2 cellular contexts compared by ENCODE assay signal in genomic region chr17:78397681-78398101, GRCh38.
A peak's percentile ranks its signal among the peaks of the same experiment; 100 is the strongest.
TF ChIP-seq lines count a peak whose summit lies in the region.

No MANE protein-coding gene starts in this region.

TF ChIP-seq in liver, 16 proteins besides CTCF, POLR2A, EP300 and RAD21:
- peak in 1 of 2 donors; percentile 19 for TF ChIP-seq RXRA (IDR thresholded peaks at IDR 0.05)
- peak; percentile 88 for TF ChIP-seq REST (IDR thresholded peaks at IDR 0.05)
- TF ChIP-seq, protein P1, sequence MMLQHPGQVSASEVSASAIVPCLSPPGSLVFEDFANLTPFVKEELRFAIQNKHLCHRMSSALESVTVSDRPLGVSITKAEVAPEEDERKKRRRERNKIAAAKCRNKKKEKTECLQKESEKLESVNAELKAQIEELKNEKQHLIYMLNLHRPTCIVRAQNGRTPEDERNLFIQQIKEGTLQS (IDR thresholded peaks at IDR 0.05), result no peak
- TF ChIP-seq HNF4A (conservative IDR thresholded peaks at IDR 0.05), result peak in 1 of 2 donors; percentile 22
- no peak for TF ChIP-seq GABPA (IDR thresholded peaks at IDR 0.05 in 1 of 2, conservative IDR thresholded peaks at IDR 0.05 in 1 of 2)
TF ChIP-seq in liver: peak in this region for 3.

TF ChIP-seq in HepG2, 621 proteins besides CTCF, POLR2A, EP300 and RAD21:
- no peak for TF ChIP-seq ZNF562 (CRISPR knock-in tag; IDR thresholded peaks at IDR 0.05; ENCODE audit: borderline replicate concordance)
- TF ChIP-seq ZNF589 (CRISPR knock-in tag; conservative IDR thresholded peaks at IDR 0.05), result no peak
- TF ChIP-seq, protein P2, sequence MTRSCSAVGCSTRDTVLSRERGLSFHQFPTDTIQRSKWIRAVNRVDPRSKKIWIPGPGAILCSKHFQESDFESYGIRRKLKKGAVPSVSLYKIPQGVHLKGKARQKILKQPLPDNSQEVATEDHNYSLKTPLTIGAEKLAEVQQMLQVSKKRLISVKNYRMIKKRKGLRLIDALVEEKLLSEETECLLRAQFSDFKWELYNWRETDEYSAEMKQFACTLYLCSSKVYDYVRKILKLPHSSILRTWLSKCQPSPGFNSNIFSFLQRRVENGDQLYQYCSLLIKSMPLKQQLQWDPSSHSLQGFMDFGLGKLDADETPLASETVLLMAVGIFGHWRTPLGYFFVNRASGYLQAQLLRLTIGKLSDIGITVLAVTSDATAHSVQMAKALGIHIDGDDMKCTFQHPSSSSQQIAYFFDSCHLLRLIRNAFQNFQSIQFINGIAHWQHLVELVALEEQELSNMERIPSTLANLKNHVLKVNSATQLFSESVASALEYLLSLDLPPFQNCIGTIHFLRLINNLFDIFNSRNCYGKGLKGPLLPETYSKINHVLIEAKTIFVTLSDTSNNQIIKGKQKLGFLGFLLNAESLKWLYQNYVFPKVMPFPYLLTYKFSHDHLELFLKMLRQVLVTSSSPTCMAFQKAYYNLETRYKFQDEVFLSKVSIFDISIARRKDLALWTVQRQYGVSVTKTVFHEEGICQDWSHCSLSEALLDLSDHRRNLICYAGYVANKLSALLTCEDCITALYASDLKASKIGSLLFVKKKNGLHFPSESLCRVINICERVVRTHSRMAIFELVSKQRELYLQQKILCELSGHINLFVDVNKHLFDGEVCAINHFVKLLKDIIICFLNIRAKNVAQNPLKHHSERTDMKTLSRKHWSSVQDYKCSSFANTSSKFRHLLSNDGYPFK (CRISPR knock-in tag; IDR thresholded peaks at IDR 0.05; ENCODE audit: borderline replicate concordance), result no peak
- no peak for TF ChIP-seq MTA1 (CRISPR knock-in tag; IDR thresholded peaks at IDR 0.05; ENCODE audit: borderline replicate concordance)
- no peak for TF ChIP-seq KDM4B (CRISPR knock-in tag; IDR thresholded peaks at IDR 0.05)
- TF ChIP-seq TARDBP (CRISPR knock-in tag; IDR thresholded peaks at IDR 0.05), result no peak
- TF ChIP-seq ZFP36L1 (CRISPR knock-in tag; IDR thresholded peaks at IDR 0.05), result no peak
- no peak for TF ChIP-seq SAP130 (CRISPR knock-in tag; IDR thresholded peaks at IDR 0.05; ENCODE audit: low read depth)
- TF ChIP-seq E2F5 (CRISPR knock-in tag; conservative IDR thresholded peaks at IDR 0.05), result no peak
- TF ChIP-seq MAF1 (CRISPR knock-in tag; IDR thresholded peaks at IDR 0.05; ENCODE audit: borderline replicate concordance), result no peak
- no peak for TF ChIP-seq MBNL3 (CRISPR knock-in tag; conservative IDR thresholded peaks at IDR 0.05)
- no peak for TF ChIP-seq FLYWCH1 (CRISPR knock-in tag; IDR thresholded peaks at IDR 0.05)
- no peak for TF ChIP-seq ELF1 (CRISPR knock-in tag; IDR thresholded peaks at IDR 0.05)
- no peak for TF ChIP-seq NFYC (CRISPR knock-in tag; IDR thresholded peaks at IDR 0.05)
- TF ChIP-seq POLR2G (IDR thresholded peaks at IDR 0.05; ENCODE audit: low read depth, low read length), result no peak
- TF ChIP-seq ZNF691 (CRISPR knock-in tag; IDR thresholded peaks at IDR 0.05; ENCODE audit: borderline replicate concordance, low read depth), result no peak
- TF ChIP-seq SRSF1 (optimal IDR thresholded peaks at IDR 0.05; ENCODE audit: low read depth, low read length), result no peak
